ENCODE assay signal across 9 cellular contexts in the genomic region with DNA sequence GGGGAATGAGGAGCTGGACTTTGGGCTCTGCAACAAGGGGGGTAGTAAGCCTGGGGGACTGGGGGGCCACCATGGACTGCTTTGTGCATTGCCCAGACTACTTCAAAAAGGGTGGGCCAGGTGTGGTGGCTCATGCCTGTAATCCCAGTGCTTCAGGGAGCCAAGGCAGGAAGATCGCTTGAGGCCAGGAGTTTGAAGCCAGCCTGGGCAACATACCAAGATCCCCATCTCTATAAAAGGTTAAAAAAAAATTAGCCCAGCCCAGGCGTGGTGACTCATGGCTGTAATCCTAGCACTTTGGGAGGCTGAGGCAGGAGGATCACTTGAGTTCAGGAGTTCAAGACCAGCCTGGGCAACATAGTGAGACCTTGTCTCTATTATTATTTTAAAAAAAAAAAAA. TPM values are rescaled to one million over a fixed set of nuclear protein-coding genes. Genes with fewer than 3 reads are reported as not detected.
A peak's percentile ranks its signal among the peaks of the same experiment; 100 is the strongest.
DNase-seq lines count a peak whose midpoint lies in the region; ATAC-seq, FAIRE-seq and TF ChIP-seq lines count a peak whose summit lies in the region.
"Not testable (repeated sequence)": the region's sequence is repeated elsewhere in the genome, so short reads cannot be mapped to it uniquely, and the experiment has no call there.
"Had no signal": no experiment of that assay in that cellular context is flagged by ENCODE, and none has a peak within 500 bp of the region (broad histone marks: within the 10 kb centered on the region; RNA-seq: fewer than 3 reads in every experiment).

No MANE protein-coding gene starts in this region.

- ATAC-seq in T-cell (replicated peaks in 1 of 4), result not testable (repeated sequence)

- H3K14ac ChIP-seq in neuronal stem cell (ENCODE audit: low read length), result not testable (repeated sequence)

- peaks cover 48% of the 10 kb centered on the region for H3K4me1 ChIP-seq in CD4-positive, alpha-beta memory T cell (ENCODE audit: insufficient read depth, low read length)
- H3K4me1 ChIP-seq in ascending aorta, result peaks cover 5 to 25% of the 10 kb centered on the region in 2 donors
- peaks cover 6 to 25% of the 10 kb centered on the region in 2 donors for H3K4me1 ChIP-seq in esophagus (ENCODE audit: control insufficient read depth in 2 of 2, insufficient read depth in 2 of 2, low read length in 1 of 2)
- H3K4me1 ChIP-seq in kidney (ENCODE audit: control insufficient read depth in 1 of 2, insufficient read depth in 1 of 2, low read depth in 1 of 2, low read length in 2 of 2), result peaks cover 12 to 23% of the 10 kb centered on the region in 2 donors
- peaks cover 11 to 15% of the 10 kb centered on the region in 2 donors for H3K4me1 ChIP-seq in neuronal stem cell (ENCODE audit: control insufficient read depth in 2 of 2, insufficient read depth in 1 of 2, low read depth in 1 of 2, low read length in 2 of 2)
- H3K4me1 ChIP-seq in thymus (ENCODE audit: control insufficient read depth, insufficient read depth, low read length), result peaks cover 33% of the 10 kb centered on the region

- H3K4me1 Mint-ChIP-seq in CD4-positive, alpha-beta memory T cell, result peaks cover 13 to 39% (median 24%) of the 10 kb centered on the region in 4 donors
- peaks cover 32 to 42% (median 36%) of the 10 kb centered on the region in 3 donors for H3K4me1 Mint-ChIP-seq in T-cell

- H2AK5ac ChIP-seq in neuronal stem cell (ENCODE audit: low read depth, low read length), result peak overlapping the region; percentile 94

- H3K27ac Mint-ChIP-seq in CD4-positive, alpha-beta memory T cell, result peak overlapping the region; percentile 87 to 96 (median 93)
- peak overlapping the region; percentile 94 to 96 for H3K27ac Mint-ChIP-seq in T-cell

- H3K27me3 ChIP-seq in CD4-positive, alpha-beta memory T cell (ENCODE audit: insufficient read depth, low read length); ascending aorta; esophagus (ENCODE audit: control insufficient read depth in 1 of 2, insufficient read depth in 2 of 2, low read length in 2 of 2); neuronal stem cell (ENCODE audit: control insufficient read depth in 3 of 3, insufficient read depth in 3 of 3, low read depth in 1 of 3, low read length in 3 of 3); thymus (ENCODE audit: control insufficient read depth, insufficient read depth): not testable (repeated sequence)

- not testable (repeated sequence) for H3K9me3 ChIP-seq in CD4-positive, alpha-beta memory T cell (ENCODE audit: control insufficient read depth in 1 of 2, low read length in 2 of 2); ascending aorta; esophagus (ENCODE audit: control insufficient read depth in 2 of 2, insufficient read depth in 1 of 2, low read depth in 1 of 2, low read length in 1 of 2); kidney (ENCODE audit: control insufficient read depth in 1 of 2, low read length in 2 of 2); neuronal stem cell (replicated peaks in 1 of 2; ENCODE audit: control insufficient read depth in 2 of 2, insufficient read depth in 1 of 2, low read depth in 1 of 2, low read length in 2 of 2); thymus (ENCODE audit: control insufficient read depth)

- not testable (repeated sequence) for H2BK12ac ChIP-seq in neuronal stem cell (ENCODE audit: low read length)

- H3K79me1 ChIP-seq in neuronal stem cell (ENCODE audit: low read depth, low read length), result not testable (repeated sequence)

- not testable (repeated sequence) for H3K36me3 Mint-ChIP-seq in CD4-positive, alpha-beta memory T cell; T-cell

- not testable (repeated sequence) for H2BK120ac ChIP-seq in neuronal stem cell (ENCODE audit: low read depth, low read length)

- H3K4me3 Mint-ChIP-seq in CD4-positive, alpha-beta memory T cell, result peak overlapping the region; percentile 85 to 89 (median 86)
- H3K4me3 Mint-ChIP-seq in T-cell, result peak overlapping the region; percentile 78 to 82 (median 81)

- peak overlapping the region; percentile 90 for H3K4me2 ChIP-seq in neuronal stem cell (ENCODE audit: insufficient read depth, low read length, poor library complexity, severe bottlenecking)

- not testable (repeated sequence) for TF ChIP-seq CTCF in ascending aorta (IDR thresholded peaks at IDR 0.05); kidney (IDR thresholded peaks at IDR 0.05; ENCODE audit: borderline replicate concordance, extremely low read depth, insufficient read depth)

- 41 to 61% methylated on average over 2 of the region's 2 CpGs for WGBS in esophagus, 2 donors
- WGBS in neuronal stem cell (ENCODE audit: extremely low coverage in 2 of 2, insufficient read length in 2 of 2, insufficient replicate concordance in 1 of 2), 2 donors, result no CpG with 5 or more reads among the region's 2 CpGs
- 96% methylated on average over 2 of the region's 2 CpGs for WGBS in thymus

- H3K36me3 ChIP-seq in CD4-positive, alpha-beta memory T cell (ENCODE audit: insufficient read depth, low read length); ascending aorta; esophagus (ENCODE audit: control insufficient read depth in 2 of 2, insufficient read depth in 2 of 2, low read length in 1 of 2); kidney (ENCODE audit: control insufficient read depth in 1 of 2, insufficient read depth in 2 of 2, low read length in 2 of 2); thymus (ENCODE audit: control insufficient read depth, insufficient read depth): not testable (repeated sequence)
- H3K36me3 ChIP-seq in neuronal stem cell (replicated peaks in 1 of 2; ENCODE audit: control insufficient read depth in 2 of 2, insufficient read depth in 2 of 2, low read length in 2 of 2), result peaks cover 0 to 11% of the 10 kb centered on the region in 2 donors

- H3K27ac ChIP-seq in CD4-positive, alpha-beta memory T cell (ENCODE audit: low read depth, low read length), result peak overlapping the region; percentile 92
- H3K27ac ChIP-seq in ascending aorta (peak overlapping the region; percentile 90 to 94), esophagus (ENCODE audit: low read depth in 2 of 2, low read length in 1 of 2) (peak overlapping the region; percentile 89 to 96), kidney (ENCODE audit: low read depth in 2 of 2, low read length in 2 of 2) (peak overlapping the region in 1 of 2 donors; percentile 93), thymus (ENCODE audit: low read depth) (peak overlapping the region; percentile 99)
- not testable (repeated sequence) for H3K27ac ChIP-seq in neuronal stem cell (replicated peaks; ENCODE audit: low read length)

- H3K4ac ChIP-seq in neuronal stem cell (ENCODE audit: low read length), result not testable (repeated sequence)

- H2BK5ac ChIP-seq in neuronal stem cell (ENCODE audit: low read length), result not testable (repeated sequence)

- intact Hi-C loops in CD4-positive, alpha-beta memory T cell (cut with micrococcal nuclease); ascending aorta (cut with DNase I); kidney (cut with DNase I): not testable (repeated sequence)

- peak overlapping the region; percentile 61 for H3K4me3 ChIP-seq in CD4-positive, alpha-beta memory T cell (ENCODE audit: low read length in 2 of 2)
- H3K4me3 ChIP-seq in Jurkat, Clone E6-1 (ENCODE audit: low read length), result peak overlapping the region; percentile 82
- peak overlapping the region; percentile 60 to 70 for H3K4me3 ChIP-seq in ascending aorta
- not testable (repeated sequence) for H3K4me3 ChIP-seq in esophagus (ENCODE audit: low read depth in 1 of 2, low read length in 2 of 2)
- H3K4me3 ChIP-seq in kidney (ENCODE audit: low read length in 2 of 2), result peak overlapping the region; percentile 50 to 81
- H3K4me3 ChIP-seq in neuronal stem cell (ENCODE audit: low read length in 2 of 2), result peak overlapping the region; percentile 58 to 93
- peak overlapping the region; percentile 95 for H3K4me3 ChIP-seq in thymus (ENCODE audit: low read length)

- POLR2A ChIA-PET in CD4-positive, alpha-beta memory T cell (lab: Charles Lee; ENCODE audit: partially characterized antibody), result interaction anchor here (0.6 to 30.4 kb wide), 21 partner anchors 9 to 226 kb away, joined by 3 to 900 read pairs (median 5); partner anchors contain the start of genes AIP, CLCF1, CORO1B and POLD4
- POLR2A ChIA-PET in T-cell (lab: Charles Lee), result not testable (repeated sequence)

- not testable (repeated sequence) for H3K9me3 Mint-ChIP-seq in CD4-positive, alpha-beta memory T cell; T-cell

- not testable (repeated sequence) for FAIRE-seq in kidney (lab: Jason Lieb, UNC)

- peak overlapping the region in 1 of 2 donors; percentile 96 for H3K9ac ChIP-seq in kidney (ENCODE audit: low read length in 2 of 2)
- not testable (repeated sequence) for H3K9ac ChIP-seq in neuronal stem cell (ENCODE audit: low read depth, low read length, poor library complexity)

- not testable (repeated sequence) for DNase-seq in CD4-positive, alpha-beta memory T cell; Jurkat, Clone E6-1 (ENCODE audit: low read depth, low spot score); T-cell; ascending aorta (ENCODE audit: low spot score in 2 of 2); kidney; neuronal stem cell (ENCODE audit: low spot score)

- not testable (repeated sequence) for H4K91ac ChIP-seq in neuronal stem cell (ENCODE audit: low read depth, low read length, poor library complexity)

- H2AFZ ChIP-seq in neuronal stem cell (ENCODE audit: low read length), result not testable (repeated sequence)

- not testable (repeated sequence) for H4K8ac ChIP-seq in neuronal stem cell (ENCODE audit: low read depth, low read length)

- not testable (repeated sequence) for H2BK15ac ChIP-seq in neuronal stem cell (ENCODE audit: low read length)

- H3K23ac ChIP-seq in neuronal stem cell (ENCODE audit: low read depth, low read length, poor library complexity), result not testable (repeated sequence)

- H3K18ac ChIP-seq in neuronal stem cell (ENCODE audit: low read length), result not testable (repeated sequence)

- not testable (repeated sequence) for H3K27me3 Mint-ChIP-seq in CD4-positive, alpha-beta memory T cell; T-cell

- CTCF ChIA-PET in CD4-positive, alpha-beta memory T cell (lab: Charles Lee; ENCODE audit: partially characterized antibody), result interaction anchor here (0.8 to 4.8 kb wide), 7 partner anchors 17 to 114 kb away, joined by 3 to 38 read pairs (median 4); partner anchors contain the start of genes AIP, POLD4, PPP1CA and PTPRCAP
- CTCF ChIA-PET in T-cell (lab: Charles Lee), result interaction anchor here in 1 of 2 donors (0.6 kb wide), 1 partner anchor 34 kb away, joined by 3 read pairs; no protein-coding TSS in a partner anchor

RNA-seq across cellular contexts. Expression of gene TMEM134, which starts 3.5 kb away (rescaled TPM):
- 10 to 100 TPM; 90.1 to 99.1 TPM for total RNA-seq in CD4-positive, alpha-beta memory T cell
- polyA plus RNA-seq in CD4-positive, alpha-beta memory T cell, result 100 to 1,000 TPM; 152 to 162 TPM
- 60.0 TPM for polyA plus RNA-seq in Jurkat, Clone E6-1 (2012; ENCODE audit: insufficient read depth, insufficient read length)
- total RNA-seq in T-cell (100 to 1,000 TPM in 3 of 5 donors, 10 to 100 TPM in 2; 59.9 to 113 (median 106) TPM), ascending aorta (189 TPM), kidney (65.5 TPM)
- polyA plus RNA-seq in esophagus (100 to 1,000 TPM; 154 to 160 TPM), kidney (ENCODE audit: insufficient read depth, low read depth, low replicate concordance) (127 TPM), thymus (96.3 TPM)
- polyA plus RNA-seq in neuronal stem cell (2013, experiment 1 of 2), result 76.5 TPM
- polyA plus RNA-seq in neuronal stem cell (2013, experiment 2 of 2), result 73.2 TPM

RNA-seq across cellular contexts. Expression of gene CABP4, which starts 10.4 kb away (rescaled TPM):
- 1 to 10 TPM; 1.4 to 2.3 TPM for total RNA-seq in CD4-positive, alpha-beta memory T cell
- polyA plus RNA-seq in CD4-positive, alpha-beta memory T cell, result under 1 TPM; 0.27 to 0.84 TPM
- not detected for polyA plus RNA-seq in Jurkat, Clone E6-1 (2012; ENCODE audit: insufficient read depth, insufficient read length)
- total RNA-seq in T-cell (10 to 100 TPM in 2 of 5 donors, 1 to 10 TPM in 3; 3.5 to 16.0 (median 5.6) TPM), ascending aorta (not detected), kidney (3.1 TPM)
- polyA plus RNA-seq in esophagus (under 1 TPM; 0.14 to 0.39 TPM), kidney (ENCODE audit: insufficient read depth, low read depth, low replicate concordance) (0.49 TPM), thymus (1.6 TPM)
- 0.01 TPM for polyA plus RNA-seq in neuronal stem cell (2013, experiment 1 of 2)
- polyA plus RNA-seq in neuronal stem cell (2013, experiment 2 of 2), result 0.04 TPM

RNA-seq across cellular contexts. Expression of gene GPR152, which starts 13.0 kb away (rescaled TPM):
- not detected for total RNA-seq in CD4-positive, alpha-beta memory T cell
- polyA plus RNA-seq in CD4-positive, alpha-beta memory T cell, result 1 to 10 TPM in 1 of 2 donors, under 1 TPM in 1; 0.35 to 1.7 TPM
- not detected for polyA plus RNA-seq in Jurkat, Clone E6-1 (2012; ENCODE audit: insufficient read depth, insufficient read length)
- total RNA-seq in T-cell, result under 1 TPM in 1 of 5 donors, not detected in 4; 0.19 TPM
- not detected for total RNA-seq in ascending aorta
- not detected for polyA plus RNA-seq in esophagus
- total RNA-seq in kidney, result not detected
- polyA plus RNA-seq in kidney (ENCODE audit: insufficient read depth, low read depth, low replicate concordance), result not detected
- not detected for polyA plus RNA-seq in neuronal stem cell (2013, experiment 1 of 2)
- not detected for polyA plus RNA-seq in neuronal stem cell (2013, experiment 2 of 2)
- polyA plus RNA-seq in thymus, result not detected
- total RNA-seq: left ventricle myocardium superior had no signal

RNA-seq across cellular contexts. Expression of gene AIP, which starts 17.3 kb away (rescaled TPM):
- total RNA-seq in CD4-positive, alpha-beta memory T cell, result 100 to 1,000 TPM; 131 to 132 TPM
- polyA plus RNA-seq in CD4-positive, alpha-beta memory T cell, result 100 to 1,000 TPM; 152 to 185 TPM
- 225 TPM for polyA plus RNA-seq in Jurkat, Clone E6-1 (2012; ENCODE audit: insufficient read depth, insufficient read length)
- total RNA-seq in T-cell (100 to 1,000 TPM; 114 to 168 (median 154) TPM), ascending aorta (116 TPM), kidney (61.5 TPM)
- polyA plus RNA-seq in esophagus (10 to 100 TPM; 34.1 to 41.5 TPM), kidney (ENCODE audit: insufficient read depth, low read depth, low replicate concordance) (135 TPM), thymus (96.4 TPM)
- polyA plus RNA-seq in neuronal stem cell (2013, experiment 1 of 2), result 39.8 TPM
- 38.5 TPM for polyA plus RNA-seq in neuronal stem cell (2013, experiment 2 of 2)

RNA-seq across cellular contexts. Expression of gene CORO1B, which starts 22.3 kb away (rescaled TPM):
- 10 to 100 TPM; 22.7 to 23.2 TPM for total RNA-seq in CD4-positive, alpha-beta memory T cell
- polyA plus RNA-seq in CD4-positive, alpha-beta memory T cell, result 10 to 100 TPM; 79.1 to 92.2 TPM
- 41.4 TPM for polyA plus RNA-seq in Jurkat, Clone E6-1 (2012; ENCODE audit: insufficient read depth, insufficient read length)
- total RNA-seq in T-cell (10 to 100 TPM; 23.0 to 39.4 (median 30.4) TPM), ascending aorta (93.4 TPM), kidney (121 TPM)
- polyA plus RNA-seq in esophagus (100 to 1,000 TPM in 1 of 2 donors, 10 to 100 TPM in 1; 70.7 to 114 TPM), kidney (ENCODE audit: insufficient read depth, low read depth, low replicate concordance) (67.2 TPM), thymus (32.3 TPM)
- polyA plus RNA-seq in neuronal stem cell (2013, experiment 1 of 2), result 42.6 TPM
- 44.9 TPM for polyA plus RNA-seq in neuronal stem cell (2013, experiment 2 of 2)
